Comparison of ENCODE assay signal across 19 cellular contexts in genomic region chr11:130310622-130311021, GRCh38. TPM values are rescaled to one million over a fixed set of nuclear protein-coding genes. Genes with fewer than 3 reads are reported as not detected.
A peak's percentile ranks its signal among the peaks of the same experiment; 100 is the strongest.
DNase-seq lines count a peak whose midpoint lies in the region; ATAC-seq and TF ChIP-seq lines count a peak whose summit lies in the region.
"Had no signal": no experiment of that assay in that cellular context is flagged by ENCODE, and none has a peak within 500 bp of the region (broad histone marks: within the 10 kb centered on the region; RNA-seq: fewer than 3 reads in every experiment).

No MANE protein-coding gene starts in this region.

- TF ChIP-seq EP300 in upper lobe of left lung (IDR thresholded peaks at IDR 0.05), result no peak

- H4K20me1 ChIP-seq in DND-41 (ENCODE audit: insufficient read depth, low read length), result peaks cover 55% of the 10 kb centered on the region
- H4K20me1 ChIP-seq in GM23338 (replicated peaks; ENCODE audit: insufficient read depth), result no peaks in the 10 kb centered on the region; the same call in 1 of the 2 replicates
- peaks cover 2% of the 10 kb centered on the region for H4K20me1 ChIP-seq in mammary epithelial cell (ENCODE audit: insufficient read depth, low read length)

- H3K4me2 ChIP-seq in DND-41 (ENCODE audit: insufficient read depth, low read length) (peak overlapping the region; percentile 43; the same call in 1 of the 2 replicates), GM23338 (peak overlapping the region; percentile 82; the same call in 1 of the 2 replicates), mammary epithelial cell (ENCODE audit: insufficient read depth, low read depth, low read length) (peak overlapping the region; percentile 13)

- H3K9me3 ChIP-seq in DND-41 (ENCODE audit: insufficient read depth, low read length, severe bottlenecking) (peaks cover 2% of the 10 kb centered on the region), mammary epithelial cell (replicated peaks; ENCODE audit: insufficient read depth, low read length) (no peaks in the 10 kb centered on the region), upper lobe of left lung (no peaks in the 10 kb centered on the region)

- peaks cover 93% of the 10 kb centered on the region for H3K79me2 ChIP-seq in DND-41 (ENCODE audit: insufficient read depth, low read length)
- peaks cover 84% of the 10 kb centered on the region for H3K79me2 ChIP-seq in GM23338 (replicated peaks; ENCODE audit: insufficient read depth)
- peaks cover 78% of the 10 kb centered on the region for H3K79me2 ChIP-seq in mammary epithelial cell (ENCODE audit: insufficient read depth, low read length)

- ATAC-seq in DND-41 (ENCODE audit: insufficient read depth, low read depth), result no peak
- ATAC-seq in GM23338, result no peak
- no peak for ATAC-seq in upper lobe of left lung (ENCODE audit: low FRiP score in 2 of 2)
- ATAC-seq in GM18909 (IDR thresholded peaks at IDR 0.05; ENCODE audit: poor library complexity, unreplicated experiment), result no peak
- ATAC-seq: HepG2 had no signal

- H3K27ac ChIP-seq in DND-41 (ENCODE audit: low read length) (no peak overlapping the region), GM23338 (ENCODE audit: low read depth) (0 out of 2 replicates have a peak overlapping the region, but pooled peaks have one; percentile 3), mammary epithelial cell (ENCODE audit: insufficient read depth, low read depth, low read length) (no peak overlapping the region), upper lobe of left lung (no peak overlapping the region), coronary artery (no peak overlapping the region)
- H3K27ac ChIP-seq: GM23248 had no signal

- H3K9me2 ChIP-seq in GM23338 (ENCODE audit: insufficient read depth), result no peaks in the 10 kb centered on the region

- no TSS peak for BruUV-seq in mammary epithelial cell (replicated peaks; lab: Mats Ljungman, UMichigan)

- no peak for TF ChIP-seq CTCF in DND-41 (IDR thresholded peaks at IDR 0.05; ENCODE audit: borderline replicate concordance, extremely low read depth, low read length, poor library complexity, severe bottlenecking)
- TF ChIP-seq CTCF in GM23338 (conservative IDR thresholded peaks at IDR 0.05; ENCODE audit: low read depth in 2 of 2), result no peak
- no peak for TF ChIP-seq CTCF in NB4 (IDR thresholded peaks at IDR 0.05; ENCODE audit: low read depth, low read length)
- no peak for TF ChIP-seq CTCF in mammary epithelial cell (conservative IDR thresholded peaks at IDR 0.05 in 1 of 2, IDR thresholded peaks at IDR 0.05 in 1 of 2; ENCODE audit: extremely low read depth in 1 of 2, insufficient read depth in 1 of 2, low read depth in 1 of 2, low read length in 2 of 2)
- no peak for TF ChIP-seq CTCF in upper lobe of left lung (IDR thresholded peaks at IDR 0.05)
- no peak for TF ChIP-seq CTCF in coronary artery (IDR thresholded peaks at IDR 0.05)

- DNase-seq in DND-41, result no peak
- DNase-seq in GM23338 (ENCODE audit: low spot score), result no peak
- peak; percentile 29 for DNase-seq in NB4 (ENCODE audit: low read depth)
- no peak for DNase-seq in mammary epithelial cell
- DNase-seq in upper lobe of left lung, result no peak
- no peak for DNase-seq in coronary artery (ENCODE audit: low spot score)
- no peak for DNase-seq in SW480 (ENCODE audit: low spot score)
- DNase-seq: ACHN; C1 segment of cervical spinal cord; Calu3; CD4-positive, alpha-beta T cell; DMS 273 treated with DMSO at 0.1 percent for 48 hours; EL; GM23248; H7; KG1 had no signal

- H3K4me1 Mint-ChIP-seq in GM23338, result peaks cover 27% of the 10 kb centered on the region

- no peaks in the 10 kb centered on the region; the same call in 1 of the 2 replicates for H3F3A ChIP-seq in GM23338 (replicated peaks; ENCODE audit: low read depth)

- dilution Hi-C loops in mammary epithelial cell (cut with HindIII; ENCODE audit: low sequenced_read_pairs), result no loop called here

- peaks cover 46% of the 10 kb centered on the region for H3K36me3 Mint-ChIP-seq in GM23338 (ENCODE audit: low read depth)

- in situ Hi-C loops in mammary epithelial cell (cut with MboI; ENCODE audit: low sequenced_read_pairs in 2 of 2), result no loop called here

- CTCF ChIA-PET in mammary epithelial cell (lab: Charles Lee; ENCODE audit: low non-redundant PET), result no interaction called here

- intact Hi-C loops in mammary epithelial cell (cut with micrococcal nuclease), result loop anchor here (5.0 kb wide), 2 partner anchors 98 to 102 kb away; no protein-coding TSS in a partner anchor

- H3K9me3 Mint-ChIP-seq in GM23338, result peaks cover 30% of the 10 kb centered on the region

- H3K27me3 Mint-ChIP-seq in GM23338 (ENCODE audit: insufficient read depth, low read depth, poor library complexity), result peaks cover 4% of the 10 kb centered on the region
- H3K27me3 Mint-ChIP-seq: B cell; CD4-positive, alpha-beta T cell had no signal

- peaks cover 34% of the 10 kb centered on the region for H3K36me3 ChIP-seq in DND-41 (ENCODE audit: insufficient read depth, low read length)
- H3K36me3 ChIP-seq in GM23338 (ENCODE audit: insufficient read depth), result no peaks in the 10 kb centered on the region
- no peaks in the 10 kb centered on the region for H3K36me3 ChIP-seq in mammary epithelial cell (ENCODE audit: insufficient read depth, low read length)
- no peaks in the 10 kb centered on the region for H3K36me3 ChIP-seq in upper lobe of left lung

- 86% methylated on average over 4 of the region's 4 CpGs for WGBS in mammary epithelial cell (ENCODE audit: low coverage, missing lambda C conversion rate)
- 57 to 64% methylated on average over 4 of the region's 4 CpGs for WGBS in upper lobe of left lung, 2 donors

- H3K27ac Mint-ChIP-seq in GM23338, result no peak overlapping the region
- H3K27ac Mint-ChIP-seq: B cell; CD4-positive, alpha-beta T cell had no signal

- peaks cover 55% of the 10 kb centered on the region for H3K4me1 ChIP-seq in DND-41 (ENCODE audit: insufficient read depth, low read length)
- peaks cover 36% of the 10 kb centered on the region for H3K4me1 ChIP-seq in GM23338 (ENCODE audit: insufficient read depth)
- peaks cover 16% of the 10 kb centered on the region for H3K4me1 ChIP-seq in mammary epithelial cell (ENCODE audit: insufficient read depth, low read length)
- peaks cover 16 to 38% (median 25%) of the 10 kb centered on the region in 4 donors for H3K4me1 ChIP-seq in upper lobe of left lung

- H3K4me3 ChIP-seq in DND-41 (ENCODE audit: low read depth in 1 of 2, low read length in 2 of 2), result no peak overlapping the region
- no peak overlapping the region for H3K4me3 ChIP-seq in GM23338
- peak overlapping the region; percentile 96 for H3K4me3 ChIP-seq in NB4 (ENCODE audit: low read depth, low read length)
- H3K4me3 ChIP-seq in mammary epithelial cell (replicated peaks in 1 of 3; ENCODE audit: insufficient read depth in 1 of 3, low read depth in 2 of 3, low read length in 3 of 3), result no peak overlapping the region
- no peak overlapping the region for H3K4me3 ChIP-seq in upper lobe of left lung
- H3K4me3 ChIP-seq in coronary artery, result no peak overlapping the region
- H3K4me3 ChIP-seq: GM23248 had no signal

- H3K27me3 ChIP-seq in DND-41 (ENCODE audit: insufficient read depth, low read length, poor library complexity) (no peaks in the 10 kb centered on the region), GM23338 (ENCODE audit: insufficient read depth) (no peaks in the 10 kb centered on the region), mammary epithelial cell (ENCODE audit: insufficient read depth, low read length) (no peaks in the 10 kb centered on the region), upper lobe of left lung (no peaks in the 10 kb centered on the region)

- TF ChIP-seq POLR2A in NB4 (IDR thresholded peaks at IDR 0.05; ENCODE audit: extremely low read depth, insufficient read length) (no peak), upper lobe of left lung (IDR thresholded peaks at IDR 0.05) (no peak)

- H3K9ac ChIP-seq in DND-41 (ENCODE audit: low read depth, low read length) (no peak overlapping the region), mammary epithelial cell (ENCODE audit: insufficient read depth, low read length) (no peak overlapping the region)
- H3K9ac ChIP-seq: GM23248 had no signal

- H2AFZ ChIP-seq in DND-41 (ENCODE audit: low read depth, low read length) (no peak overlapping the region), GM23338 (no peak overlapping the region), mammary epithelial cell (ENCODE audit: low read depth, low read length) (no peak overlapping the region)
- H2AFZ ChIP-seq: GM23248 had no signal

- H3K4me3 Mint-ChIP-seq in GM23338, result no peak overlapping the region
- H3K4me3 Mint-ChIP-seq: B cell; CD4-positive, alpha-beta T cell had no signal

TF ChIP-seq in GM23338, 12 proteins besides CTCF, POLR2A, EP300 and RAD21 (continues in another document):
- TF ChIP-seq EZH2 (IDR thresholded peaks at IDR 0.05; ENCODE audit: low read depth, unreplicated experiment), result no peak
- no peak for TF ChIP-seq NANOG (IDR thresholded peaks at IDR 0.05; ENCODE audit: borderline replicate concordance)
- no peak for TF ChIP-seq EZH2phosphoT487 (IDR thresholded peaks at IDR 0.05; ENCODE audit: unreplicated experiment)
- TF ChIP-seq CREB1 (CRISPR knock-in tag; IDR thresholded peaks at IDR 0.05; ENCODE audit: low read depth), result no peak
- no peak for TF ChIP-seq ZNF331 (CRISPR knock-in tag; IDR thresholded peaks at IDR 0.05; ENCODE audit: low read depth)
- TF ChIP-seq ZNF114 (CRISPR knock-in tag; IDR thresholded peaks at IDR 0.05), result no peak
- no peak for TF ChIP-seq POLR2AphosphoS5 (IDR thresholded peaks at IDR 0.05; ENCODE audit: low read depth)

RNA-seq across cellular contexts. Expression of gene ZBTB44, which starts 4.1 kb away (rescaled TPM):
- 102 and 104 TPM in 2 replicates for total RNA-seq in GM23338 (2014; rRNA removed; shearing (Covaris generic))
- polyA plus RNA-seq in GM23338 (2016; fragmentation: Nextera tagmentation; extraction: Ambion mirVana), result 57.9 and 61.2 TPM in 2 replicates
- 10 to 100 TPM; 27.8 to 54.3 TPM for total RNA-seq in mammary epithelial cell
- 13.3 TPM for polyA plus RNA-seq in mammary epithelial cell
- polyA minus RNA-seq in mammary epithelial cell, result 38.1 TPM
- total RNA-seq in upper lobe of left lung, result 10 to 100 TPM; 40.3 to 91.7 (median 51.2) TPM

Comparison
In these comparisons a context has a peak if more than half of its experiments do, and no peak if none do; other contexts are left out.
1. H3K4me2 ChIP-seq: peak in every context shown above with its lines; median percentile 82 in GM23338; 43 in DND-41; 13 in mammary epithelial cell.